Comparison of ENCODE assay signal across 30 cellular contexts in the genomic region with DNA sequence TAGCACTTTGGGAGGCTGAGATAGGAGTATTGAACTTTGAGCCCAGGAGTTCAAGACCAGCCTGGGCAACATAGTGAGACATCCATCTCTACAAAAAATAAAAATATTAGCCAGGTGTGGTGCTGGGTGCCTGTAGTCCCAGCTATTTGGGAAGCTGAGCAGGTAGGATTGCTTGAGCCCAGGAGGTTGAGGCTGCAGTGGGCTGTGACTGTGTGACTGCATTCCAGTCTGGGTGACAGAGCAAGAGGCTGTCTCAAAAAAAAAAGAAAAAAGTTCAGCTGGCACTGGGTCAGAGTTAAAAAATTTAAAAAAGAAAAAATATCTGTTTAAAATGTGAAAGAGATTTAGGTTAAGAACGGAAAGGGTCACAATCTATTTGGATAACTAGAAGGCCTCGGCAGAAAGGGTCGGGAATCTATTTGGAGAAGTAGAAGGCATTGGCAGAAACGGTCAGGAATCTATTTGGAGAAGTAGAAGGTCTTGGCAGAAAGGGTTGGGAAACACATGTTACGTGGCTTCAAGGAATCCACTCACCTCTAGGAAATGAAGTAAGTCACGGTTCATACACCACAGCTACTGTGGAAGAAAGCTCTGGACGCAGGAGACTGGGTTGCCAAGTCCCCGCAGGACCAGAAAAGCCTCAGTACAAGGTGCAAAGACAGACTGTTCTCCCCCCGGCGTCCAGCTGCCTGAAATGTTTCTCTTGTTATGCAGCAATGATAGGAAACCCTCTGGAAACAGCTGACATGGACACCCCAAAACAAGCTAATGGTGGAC.
"Had no signal": no experiment of that assay in that cellular context is flagged by ENCODE, and none has a peak within 500 bp of the region (broad histone marks: within the 10 kb centered on the region; RNA-seq: fewer than 3 reads in every experiment).

No MANE protein-coding gene starts in this region.

- H3K27ac Mint-ChIP-seq: activated CD8-positive, alpha-beta T cell treated with anti-CD3 and anti-CD28 coated beads for 36 hours; activated naive CD8-positive, alpha-beta T cell; activated T-cell treated with anti-CD3 and anti-CD28 coated beads, Interleukin-2, amount 50 U/mL, for 72 hours; nephron; type B pancreatic cell; WTC11 had no signal

- ATAC-seq: activated CD8-positive, alpha-beta T cell treated with anti-CD3 and anti-CD28 coated beads for 36 hours; activated T-cell treated with anti-CD3 and anti-CD28 coated beads, Interleukin-2, amount 50 U/mL, for 72 hours; body of pancreas; heart right ventricle; mucosa of descending colon; right cardiac atrium; stimulated activated naive CD8-positive, alpha-beta T cell treated with anti-CD3 and anti-CD28 coated beads, Interleukin-15, Interleukin-2, amounts not matched to agents 100 U/mL and 50 U/mL, for 24 hours; WTC11 had no signal

- H3K4me1 Mint-ChIP-seq: WTC11 had no signal

- H3K4me3 ChIP-seq: body of pancreas, cardiac muscle cell, esophagus muscularis mucosa, heart right ventricle, left ventricle myocardium inferior, lung, mucosa of descending colon, pancreas, testis, uterus had no signal

- H3K27ac ChIP-seq: body of pancreas, cardiac muscle cell, esophagus muscularis mucosa, heart right ventricle, left ventricle myocardium inferior, neutrophil, pancreas, testis, uterus had no signal

- DNase-seq: activated CD4-positive, alpha-beta T cell treated with anti-CD3 and anti-CD28 coated beads for 1 hour; activated CD4-positive, alpha-beta T cell treated with anti-CD3 and anti-CD28 coated beads, Interleukin-2, amount 50 U/mL, for 1 hour; activated CD8-positive, alpha-beta T cell treated with anti-CD3 and anti-CD28 coated beads for 36 hours; activated naive CD4-positive, alpha-beta T cell; activated T-cell treated with anti-CD3 and anti-CD28 coated beads, Interleukin-2, amount 50 U/mL, for 72 hours; anterior cingulate cortex; body of pancreas; cerebellar nuclear complex; cortex of kidney; foreskin melanocyte; heart right ventricle; left ventricle myocardium inferior; mesendoderm; mucosa of descending colon; right cardiac atrium; stimulated activated CD4-positive, alpha-beta T cell treated with anti-CD3 and anti-CD28 coated beads, Interleukin-12 subunit alpha, Interleukin-12 subunit beta, amount 100 ng/mL, for 4 hours; stimulated activated CD4-positive, alpha-beta T cell treated with anti-CD3 and anti-CD28 coated beads, Interleukin-4, amount 100 ng/mL, for 1 hour; stimulated activated naive CD8-positive, alpha-beta T cell treated with anti-CD3 and anti-CD28 coated beads, Interleukin-15, Interleukin-2, amounts not matched to agents 100 U/mL and 50 U/mL, for 24 hours; T-helper 2 cell; testis; uterus had no signal

- H3K36me3 ChIP-seq: cardiac muscle cell, pancreas, uterus had no signal

- H3K9me3 ChIP-seq: neutrophil, pancreas, testis had no signal

- H3K4me1 ChIP-seq: body of pancreas, esophagus muscularis mucosa, heart right ventricle, left ventricle myocardium inferior, pancreas, testis, uterus had no signal

- H3K27me3 Mint-ChIP-seq: activated CD8-positive, alpha-beta T cell treated with anti-CD3 and anti-CD28 coated beads for 36 hours; activated naive CD8-positive, alpha-beta T cell; type B pancreatic cell had no signal

- H3K27me3 ChIP-seq: body of pancreas, cardiac muscle cell, esophagus muscularis mucosa, heart right ventricle, neutrophil, pancreas, testis, uterus had no signal

- H3K4me3 Mint-ChIP-seq: activated CD8-positive, alpha-beta T cell treated with anti-CD3 and anti-CD28 coated beads for 36 hours; activated naive CD8-positive, alpha-beta T cell; activated T-cell treated with anti-CD3 and anti-CD28 coated beads, Interleukin-2, amount 50 U/mL, for 72 hours; nephron; type B pancreatic cell; WTC11 had no signal
